In the genomic region with DNA sequence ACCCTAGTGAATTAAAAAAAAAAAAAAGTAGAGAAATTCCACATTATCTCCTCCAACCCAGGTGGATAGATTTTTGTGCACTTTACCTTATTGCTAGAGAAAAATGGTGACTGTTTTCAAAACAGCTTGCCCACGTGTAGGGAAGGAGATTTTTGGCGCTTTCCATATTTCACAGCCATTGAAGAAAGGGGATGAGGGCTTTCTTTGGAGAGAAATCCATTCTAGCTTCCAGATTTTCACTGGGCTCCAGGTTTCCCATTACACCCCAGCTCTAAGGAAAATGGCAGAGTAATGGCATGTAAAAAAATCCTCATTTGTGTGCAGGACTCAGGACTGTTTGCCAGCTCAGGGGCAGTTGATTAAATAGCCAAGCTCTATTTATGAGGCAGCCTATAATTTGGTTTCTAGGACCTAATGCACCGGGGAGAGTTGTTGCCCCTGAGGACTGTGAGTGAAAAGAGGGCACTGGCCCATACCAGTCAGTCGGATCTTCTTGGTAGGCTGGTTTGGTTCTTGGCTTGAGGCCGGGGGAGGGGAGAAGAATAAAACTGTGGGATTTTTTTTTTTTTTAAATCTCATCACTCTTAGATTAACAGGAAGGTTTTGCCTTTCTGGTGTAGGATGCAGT, we compare ENCODE assay signal across 8 cellular contexts. TPM values are rescaled to one million over a fixed set of nuclear protein-coding genes. Genes with fewer than 3 reads are reported as not detected.
DNase-seq lines count a peak whose midpoint lies in the region; ATAC-seq, FAIRE-seq and TF ChIP-seq lines count a peak whose summit lies in the region.

No MANE protein-coding gene starts in this region.

- intact Hi-C loops in HepG2 (cut with micrococcal nuclease; ENCODE audit: unreplicated experiment), result loop anchor here (5.0 kb wide), 1 partner anchor 91 kb away; no protein-coding TSS in a partner anchor

- peak overlapping the region; percentile 98 for H3K27ac ChIP-seq in HepG2 (ENCODE audit: extremely low read length, insufficient read depth, low read length)

- peaks cover 6% of the 10 kb centered on the region for H4K20me1 ChIP-seq in HepG2 (ENCODE audit: insufficient read depth, low read length)

- no peak for TF ChIP-seq POLR2A in HepG2 (IDR thresholded peaks at IDR 0.05; ENCODE audit: insufficient read depth in 1 of 2, low read depth in 2 of 2, low read length in 2 of 2)

- TF ChIP-seq EP300 in HepG2 (IDR thresholded peaks at IDR 0.05; ENCODE audit: low read depth in 2 of 2, low read length in 2 of 2) (no peak), HepG2 (CRISPR knock-in tag; IDR thresholded peaks at IDR 0.05; ENCODE audit: borderline replicate concordance) (no peak)

- H3K9me3 Mint-ChIP-seq in type B pancreatic cell, result no peaks in the 10 kb centered on the region

- H3K79me2 ChIP-seq in HepG2 (ENCODE audit: insufficient read depth, low read length), result peaks cover 27% of the 10 kb centered on the region

- peak overlapping the region; percentile 78 for H3K4me3 ChIP-seq in adipocyte (ENCODE audit: low read length)
- H3K4me3 ChIP-seq in HepG2 (replicated peaks in 1 of 3; ENCODE audit: insufficient read depth in 1 of 3, low read depth in 2 of 3, low read length in 3 of 3), result peak overlapping the region; percentile 63 to 91 (median 67)

- CTCF ChIA-PET in HepG2 (lab: Yijun Ruan, JAX; ENCODE audit: low intra/inter-chr PET ratio, low total read pairs), result no interaction called here

- TF ChIP-seq CTCF in HepG2 (CRISPR knock-in tag; IDR thresholded peaks at IDR 0.05) (no peak), type B pancreatic cell (conservative IDR thresholded peaks at IDR 0.05) (no peak)

- H3K27ac Mint-ChIP-seq in type B pancreatic cell, result peak overlapping the region; percentile 99

- H3K9me3 ChIP-seq in adipocyte (ENCODE audit: control insufficient read depth, low read length) (no peaks in the 10 kb centered on the region), HepG2 (ENCODE audit: low read length) (no peaks in the 10 kb centered on the region)

- WGBS in HepG2 (ENCODE audit: low lambda C conversion rate), result 21% methylated on average over 5 of the region's 5 CpGs

- FAIRE-seq in HepG2 (lab: Jason Lieb, UNC), result no peak

- TSS peak; percentile 33 for BruUV-seq in HepG2 (replicated peaks; lab: Mats Ljungman, UMichigan)

- no peak overlapping the region for H2AFZ ChIP-seq in HepG2 (ENCODE audit: low read length)

- H3K27me3 ChIP-seq in adipocyte (replicated peaks; ENCODE audit: control insufficient read depth, insufficient read depth, low read length) (no peaks in the 10 kb centered on the region), HepG2 (ENCODE audit: control insufficient read depth in 1 of 2, insufficient read depth in 2 of 2, low read length in 2 of 2) (no peaks in the 10 kb centered on the region)

- peaks cover 39% of the 10 kb centered on the region for H3K4me1 Mint-ChIP-seq in type B pancreatic cell (ENCODE audit: unreplicated experiment)

- H3K9ac ChIP-seq in adipocyte (ENCODE audit: low read length) (peak overlapping the region; percentile 89), HepG2 (ENCODE audit: insufficient read depth, low read depth, low read length) (peak overlapping the region; percentile 83)

- H3K36me3 ChIP-seq in adipocyte (ENCODE audit: control insufficient read depth, insufficient read depth, low read length, severe bottlenecking), result no peaks in the 10 kb centered on the region
- H3K36me3 ChIP-seq in HepG2 (replicated peaks in 1 of 2; ENCODE audit: control insufficient read depth in 1 of 2, insufficient read depth in 2 of 2, low read length in 2 of 2), result no peaks in the 10 kb centered on the region

- in situ Hi-C loops in HepG2 (cut with HindIII; ENCODE audit: extremely low pct_ligation_motif_present, low pct_unique_long_range_greater_than_20kb), result loop anchor here (5.0 kb wide), 1 partner anchor 94 kb away; a partner anchor contains a TSS

- no peaks in the 10 kb centered on the region for H3K27me3 Mint-ChIP-seq in type B pancreatic cell

- peak; percentile 53 for DNase-seq in activated effector memory CD4-positive, alpha-beta T cell treated with anti-CD3 and anti-CD28 coated beads, Interleukin-2, amount 50 U/mL, for 16 hours
- no peak for DNase-seq in activated effector memory CD4-positive, alpha-beta T cell treated with Interleukin-2 at 50 U/mL for 16 hours
- DNase-seq in adipocyte (ENCODE audit: low read depth), result no peak
- DNase-seq in HepG2 (ENCODE audit: low spot score), result no peak
- no peak for DNase-seq in type B pancreatic cell (ENCODE audit: extremely low spot score, unreplicated experiment)
- no peak for DNase-seq in DMS79 (lab: John Stamatoyannopoulos, UW)
- DNase-seq in amygdala (lab: John Stamatoyannopoulos, UW), result no peak
- DNase-seq in cortex of kidney (lab: John Stamatoyannopoulos, UW), result no peak

- no peak for TF ChIP-seq RAD21 in HepG2 (CRISPR knock-in tag; IDR thresholded peaks at IDR 0.05)

- H3K4me2 ChIP-seq in HepG2 (ENCODE audit: low read depth, low read length), result peak overlapping the region; percentile 88

- ATAC-seq in HepG2, result no peak

- peak overlapping the region; percentile 91 for H3K4me3 Mint-ChIP-seq in type B pancreatic cell

- POLR2A ChIA-PET in HepG2 (lab: Yijun Ruan, JAX), result interaction anchor here (0.6 to 6.4 kb wide), 14 partner anchors 10 to 222 kb away, joined by 3 to 127 read pairs (median 7); a partner anchor contains a TSS

- H3K36me3 Mint-ChIP-seq in type B pancreatic cell, result no peaks in the 10 kb centered on the region

- H3K4me1 ChIP-seq in adipocyte (ENCODE audit: control insufficient read depth, insufficient read depth, low read length) (peaks cover 41% of the 10 kb centered on the region), HepG2 (ENCODE audit: insufficient read depth, low read length) (peaks cover 42% of the 10 kb centered on the region)

TF ChIP-seq in HepG2, 621 proteins besides CTCF, POLR2A, EP300 and RAD21 (continues in another document):
- 0 out of 2 replicates have a peak, but pooled peaks have one; percentile 17 for TF ChIP-seq EHMT2 (IDR thresholded peaks at IDR 0.05; ENCODE audit: borderline replicate concordance, low read depth, low read length)
- no peak for TF ChIP-seq ZNF629 (CRISPR knock-in tag; conservative IDR thresholded peaks at IDR 0.05)
- TF ChIP-seq ZEB1 (IDR thresholded peaks at IDR 0.05; ENCODE audit: insufficient replicate concordance, low read depth), result peak; percentile 40
- TF ChIP-seq, protein P1, sequence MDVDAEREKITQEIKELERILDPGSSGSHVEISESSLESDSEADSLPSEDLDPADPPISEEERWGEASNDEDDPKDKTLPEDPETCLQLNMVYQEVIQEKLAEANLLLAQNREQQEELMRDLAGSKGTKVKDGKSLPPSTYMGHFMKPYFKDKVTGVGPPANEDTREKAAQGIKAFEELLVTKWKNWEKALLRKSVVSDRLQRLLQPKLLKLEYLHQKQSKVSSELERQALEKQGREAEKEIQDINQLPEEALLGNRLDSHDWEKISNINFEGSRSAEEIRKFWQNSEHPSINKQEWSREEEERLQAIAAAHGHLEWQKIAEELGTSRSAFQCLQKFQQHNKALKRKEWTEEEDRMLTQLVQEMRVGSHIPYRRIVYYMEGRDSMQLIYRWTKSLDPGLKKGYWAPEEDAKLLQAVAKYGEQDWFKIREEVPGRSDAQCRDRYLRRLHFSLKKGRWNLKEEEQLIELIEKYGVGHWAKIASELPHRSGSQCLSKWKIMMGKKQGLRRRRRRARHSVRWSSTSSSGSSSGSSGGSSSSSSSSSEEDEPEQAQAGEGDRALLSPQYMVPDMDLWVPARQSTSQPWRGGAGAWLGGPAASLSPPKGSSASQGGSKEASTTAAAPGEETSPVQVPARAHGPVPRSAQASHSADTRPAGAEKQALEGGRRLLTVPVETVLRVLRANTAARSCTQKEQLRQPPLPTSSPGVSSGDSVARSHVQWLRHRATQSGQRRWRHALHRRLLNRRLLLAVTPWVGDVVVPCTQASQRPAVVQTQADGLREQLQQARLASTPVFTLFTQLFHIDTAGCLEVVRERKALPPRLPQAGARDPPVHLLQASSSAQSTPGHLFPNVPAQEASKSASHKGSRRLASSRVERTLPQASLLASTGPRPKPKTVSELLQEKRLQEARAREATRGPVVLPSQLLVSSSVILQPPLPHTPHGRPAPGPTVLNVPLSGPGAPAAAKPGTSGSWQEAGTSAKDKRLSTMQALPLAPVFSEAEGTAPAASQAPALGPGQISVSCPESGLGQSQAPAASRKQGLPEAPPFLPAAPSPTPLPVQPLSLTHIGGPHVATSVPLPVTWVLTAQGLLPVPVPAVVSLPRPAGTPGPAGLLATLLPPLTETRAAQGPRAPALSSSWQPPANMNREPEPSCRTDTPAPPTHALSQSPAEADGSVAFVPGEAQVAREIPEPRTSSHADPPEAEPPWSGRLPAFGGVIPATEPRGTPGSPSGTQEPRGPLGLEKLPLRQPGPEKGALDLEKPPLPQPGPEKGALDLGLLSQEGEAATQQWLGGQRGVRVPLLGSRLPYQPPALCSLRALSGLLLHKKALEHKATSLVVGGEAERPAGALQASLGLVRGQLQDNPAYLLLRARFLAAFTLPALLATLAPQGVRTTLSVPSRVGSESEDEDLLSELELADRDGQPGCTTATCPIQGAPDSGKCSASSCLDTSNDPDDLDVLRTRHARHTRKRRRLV (CRISPR knock-in tag; IDR thresholded peaks at IDR 0.05), result 0 out of 2 replicates have a peak, but pooled peaks have one; percentile 15

RNA-seq across cellular contexts. Expression of a gene that starts 2.1 kb away (rescaled TPM):
- total RNA-seq in HepG2 (2016; rRNA removed; fragmentation: Illumina TruSeq; extraction: Trizol) (11.9 and 18.4 TPM in 2 replicates), type B pancreatic cell (ENCODE audit: low replicate concordance) (106 and 121 TPM in 2 replicates)
- 4.1 and 5.0 TPM in 2 replicates for total RNA-seq in HepG2 (2016; cell fraction: cytosol; rRNA removed; fragmentation: Illumina TruSeq; extraction: Trizol; ENCODE audit: low read depth)
- total RNA-seq in HepG2 (2016; cell fraction: insoluble cytoplasmic fraction; rRNA removed; fragmentation: Illumina TruSeq; extraction: Trizol), result 10.4 and 13.8 TPM in 2 replicates
- total RNA-seq in HepG2 (2016; cell fraction: membrane; rRNA removed; fragmentation: Illumina TruSeq; extraction: Trizol), result 10.6 and 11.3 TPM in 2 replicates
- total RNA-seq in HepG2 (2016; cell fraction: nucleus; rRNA removed; fragmentation: Illumina TruSeq; extraction: Trizol), result 20.9 and 30.6 TPM in 2 replicates
- polyA plus RNA-seq in HepG2 (2011; rRNA removed), result 12.3 and 15.9 TPM in 2 replicates
- polyA plus RNA-seq in HepG2 (2011; cell fraction: cytosol; rRNA removed), result 6.7 and 7.1 TPM in 2 replicates
- polyA plus RNA-seq in HepG2 (2011; cell fraction: nucleus; rRNA removed), result 34.6 and 44.4 TPM in 2 replicates
- 22.4 and 26.3 TPM in 2 replicates for polyA plus RNA-seq in HepG2 (2012)
- polyA plus RNA-seq in HepG2 (2016; cell fraction: cytosol; fragmentation: Illumina TruSeq; extraction: Trizol; ENCODE audit: low read depth), result 0.76 and 0.82 TPM in 2 replicates
- 19.7 and 29.5 TPM in 2 replicates for polyA plus RNA-seq in HepG2 (2016; cell fraction: insoluble cytoplasmic fraction; fragmentation: Illumina TruSeq; extraction: Trizol; ENCODE audit: low read depth)
- 1.7 and 2.3 TPM in 2 replicates for polyA plus RNA-seq in HepG2 (2016; cell fraction: membrane; fragmentation: Illumina TruSeq; extraction: Trizol; ENCODE audit: low read depth)
- polyA plus RNA-seq in HepG2 (2016; cell fraction: nucleus; fragmentation: Illumina TruSeq; extraction: Trizol; ENCODE audit: insufficient read depth, low read depth), result 63.3 and 66.4 TPM in 2 replicates
- 17.9 and 25.6 TPM in 2 replicates for polyA minus RNA-seq in HepG2 (2011; rRNA and poly(A)+ RNA removed; ENCODE audit: low replicate concordance)
- 22.4 and 28.0 TPM in 2 replicates for polyA minus RNA-seq in HepG2 (2011; cell fraction: cytosol; rRNA and poly(A)+ RNA removed)
- polyA minus RNA-seq in HepG2 (2011; cell fraction: nucleus; rRNA and poly(A)+ RNA removed), result 25.2 and 31.6 TPM in 2 replicates
